10 cellular contexts compared by ENCODE assay signal in the genomic region with DNA sequence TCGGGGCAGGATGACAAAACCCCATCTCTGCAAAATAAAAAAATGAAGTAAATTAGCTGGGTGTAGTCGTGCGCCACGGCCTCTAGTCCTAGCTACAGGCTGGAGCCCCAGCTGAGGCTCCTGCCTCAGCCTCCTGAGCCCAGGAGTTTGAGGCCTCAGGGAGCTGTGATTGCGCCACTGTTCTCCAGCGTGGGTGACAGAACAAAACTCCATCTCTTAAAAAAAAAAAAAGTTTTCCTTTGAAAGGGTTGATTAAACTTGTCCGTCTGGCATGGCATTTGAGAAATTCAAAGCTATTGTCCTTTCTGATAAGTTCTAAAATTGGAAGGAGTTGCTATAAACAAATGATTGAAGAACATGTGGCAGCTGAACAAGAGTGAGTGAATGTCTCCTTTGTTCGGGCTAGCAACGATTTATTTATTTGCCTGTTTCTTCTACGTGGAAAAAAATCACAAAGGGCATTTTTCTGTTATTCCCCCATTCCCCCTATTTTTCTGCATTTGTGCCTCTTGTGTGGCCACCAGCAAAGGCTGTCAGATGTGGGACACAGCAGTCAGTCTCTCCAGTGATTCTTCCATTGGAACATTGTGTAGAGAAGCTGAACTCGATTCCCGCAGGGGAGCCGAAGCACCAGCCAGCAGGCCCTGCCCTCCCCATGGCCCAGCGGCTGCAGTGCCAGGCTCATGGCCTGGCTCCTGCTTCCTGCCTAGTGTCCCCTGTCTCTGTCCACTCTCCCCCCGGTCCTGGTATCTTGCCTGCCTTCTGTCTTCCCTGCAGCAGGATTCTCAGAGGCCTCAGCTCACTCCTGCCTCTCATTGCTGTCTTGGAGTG. TPM values are rescaled to one million over a fixed set of nuclear protein-coding genes. Genes with fewer than 3 reads are reported as not detected.
DNase-seq lines count a peak whose midpoint lies in the region; ATAC-seq, FAIRE-seq and TF ChIP-seq lines count a peak whose summit lies in the region.
"Had no signal": no experiment of that assay in that cellular context is flagged by ENCODE, and none has a peak within 500 bp of the region (broad histone marks: within the 10 kb centered on the region; RNA-seq: fewer than 3 reads in every experiment).

No MANE protein-coding gene starts in this region.

- H3K9me3 Mint-ChIP-seq in T-helper 1 cell treated with Interleukin-12 subunit alpha and Interleukin-12 subunit beta and Interleukin-4 antibody, amounts not matched to agents 30 μg/mL and 1 μg/mL, for 36 hours, result no peaks in the 10 kb centered on the region
- H3K9me3 Mint-ChIP-seq in stimulated activated naive CD8-positive, alpha-beta T cell treated with anti-CD3 and anti-CD28 coated beads, Interleukin-15, amount 100 ng/mL, for 72 hours, result no peaks in the 10 kb centered on the region

- no peak overlapping the region for H3K4me3 ChIP-seq in kidney (ENCODE audit: low read length in 2 of 2)

- no peak for TF ChIP-seq CTCF in kidney (IDR thresholded peaks at IDR 0.05; ENCODE audit: borderline replicate concordance, extremely low read depth, insufficient read depth)

- FAIRE-seq in kidney (lab: Jason Lieb, UNC) (no peak), GM12891 (lab: Jason Lieb, UNC) (no peak)
- FAIRE-seq: astrocyte had no signal

- DNase-seq in cerebellar nuclear complex (lab: John Stamatoyannopoulos, UW), result peak; percentile 41 to 51
- peak; percentile 32 for DNase-seq in kidney
- no peak for DNase-seq in stimulated activated naive CD8-positive, alpha-beta T cell treated with anti-CD3 and anti-CD28 coated beads, Interleukin-15, amount 100 ng/mL, for 72 hours
- DNase-seq in NCI-H187 treated with DMSO at 0.1 percent for 48 hours (lab: John Stamatoyannopoulos, UW), result no peak
- DNase-seq in NCI-H526 (lab: John Stamatoyannopoulos, UW), result no peak
- DNase-seq in GM12891 (ENCODE audit: insufficient read length, low spot score), result no peak
- DNase-seq: stimulated activated CD4-positive, alpha-beta T cell treated with anti-CD3 and anti-CD28 coated beads, Interleukin-12 subunit alpha, Interleukin-12 subunit beta, amount 100 ng/mL, for 4 hours had no signal

- H3K4me1 Mint-ChIP-seq in T-helper 1 cell treated with Interleukin-12 subunit alpha and Interleukin-12 subunit beta and Interleukin-4 antibody, amounts not matched to agents 30 μg/mL and 1 μg/mL, for 36 hours (ENCODE audit: low read depth), result peaks cover 90% of the 10 kb centered on the region
- H3K4me1 Mint-ChIP-seq in stimulated activated naive CD8-positive, alpha-beta T cell treated with anti-CD3 and anti-CD28 coated beads, Interleukin-15, amount 100 ng/mL, for 72 hours, result peaks cover 99% of the 10 kb centered on the region

- H3K27me3 Mint-ChIP-seq in T-helper 1 cell treated with Interleukin-12 subunit alpha and Interleukin-12 subunit beta and Interleukin-4 antibody, amounts not matched to agents 30 μg/mL and 1 μg/mL, for 36 hours (ENCODE audit: low read depth), result no peaks in the 10 kb centered on the region
- no peaks in the 10 kb centered on the region for H3K27me3 Mint-ChIP-seq in stimulated activated naive CD8-positive, alpha-beta T cell treated with anti-CD3 and anti-CD28 coated beads, Interleukin-15, amount 100 ng/mL, for 72 hours

- intact Hi-C loops in kidney (cut with DNase I), result no loop called here

- no peak for TF ChIP-seq POLR2A in GM12891 (IDR thresholded peaks at IDR 0.05; ENCODE audit: low read depth, low read length)

- peaks cover 81% of the 10 kb centered on the region for H3K36me3 Mint-ChIP-seq in T-helper 1 cell treated with Interleukin-12 subunit alpha and Interleukin-12 subunit beta and Interleukin-4 antibody, amounts not matched to agents 30 μg/mL and 1 μg/mL, for 36 hours (ENCODE audit: low read depth)

- H3K36me3 ChIP-seq in kidney (ENCODE audit: control insufficient read depth in 1 of 2, insufficient read depth in 2 of 2, low read length in 2 of 2), result peaks cover 5 to 32% of the 10 kb centered on the region in 2 donors

- no peak overlapping the region for H3K9ac ChIP-seq in kidney (ENCODE audit: low read length in 2 of 2)

- H3K27ac ChIP-seq in kidney (ENCODE audit: low read depth in 2 of 2, low read length in 2 of 2), result peak overlapping the region in 1 of 2 donors; percentile 23

- H3K27ac Mint-ChIP-seq in T-helper 1 cell treated with Interleukin-12 subunit alpha and Interleukin-12 subunit beta and Interleukin-4 antibody, amounts not matched to agents 30 μg/mL and 1 μg/mL, for 36 hours, result peak overlapping the region; percentile 99
- peak overlapping the region; percentile 97 for H3K27ac Mint-ChIP-seq in stimulated activated naive CD8-positive, alpha-beta T cell treated with anti-CD3 and anti-CD28 coated beads, Interleukin-15, amount 100 ng/mL, for 72 hours

- H3K4me1 ChIP-seq in kidney (ENCODE audit: control insufficient read depth in 1 of 2, insufficient read depth in 1 of 2, low read depth in 1 of 2, low read length in 2 of 2), result peaks cover 36 to 67% of the 10 kb centered on the region in 2 donors

- H3K4me3 Mint-ChIP-seq in T-helper 1 cell treated with Interleukin-12 subunit alpha and Interleukin-12 subunit beta and Interleukin-4 antibody, amounts not matched to agents 30 μg/mL and 1 μg/mL, for 36 hours, result peak overlapping the region; percentile 80
- peak overlapping the region; percentile 77 to 87 for H3K4me3 Mint-ChIP-seq in stimulated activated naive CD8-positive, alpha-beta T cell treated with anti-CD3 and anti-CD28 coated beads, Interleukin-15, amount 100 ng/mL, for 72 hours

- no peaks in the 10 kb centered on the region for H3K9me3 ChIP-seq in kidney (ENCODE audit: control insufficient read depth in 1 of 2, low read length in 2 of 2)

- no peak for ATAC-seq in stimulated activated naive CD8-positive, alpha-beta T cell treated with anti-CD3 and anti-CD28 coated beads, Interleukin-15, amount 100 ng/mL, for 72 hours
- ATAC-seq in GM21737 (IDR thresholded peaks at IDR 0.05; ENCODE audit: unreplicated experiment), result no peak

TF ChIP-seq in GM12891, 5 proteins besides CTCF, POLR2A, EP300 and RAD21:
- TF ChIP-seq POLR2AphosphoS5 (IDR thresholded peaks at IDR 0.05; ENCODE audit: low read depth, low read length) (no peak), SPI1 (IDR thresholded peaks at IDR 0.05; ENCODE audit: low read depth, low read length) (no peak), TAF1 (IDR thresholded peaks at IDR 0.05; ENCODE audit: low read depth, low read length) (no peak), PAX5 (IDR thresholded peaks at IDR 0.05; ENCODE audit: insufficient read depth, low read length, severe bottlenecking) (no peak), POU2F2 (IDR thresholded peaks at IDR 0.05; ENCODE audit: low read depth, low read length) (no peak)

RNA-seq across cellular contexts. Expression of gene PWP2, which starts 21.5 kb away (rescaled TPM):
- total RNA-seq in kidney, result 8.1 TPM
- 0.84 TPM for polyA plus RNA-seq in kidney (ENCODE audit: insufficient read depth, low read depth, low replicate concordance)
- polyA plus RNA-seq in GM12891 (2012; ENCODE audit: low read depth, missing spikeins), result 3.5 TPM

RNA-seq across cellular contexts. Expression of gene GATD3, which starts 47.8 kb away (rescaled TPM):
- total RNA-seq in kidney, result 15.8 TPM
- 18.3 TPM for polyA plus RNA-seq in kidney (ENCODE audit: insufficient read depth, low read depth, low replicate concordance)
- polyA plus RNA-seq in GM12891 (2012; ENCODE audit: low read depth, missing spikeins), result 20.6 TPM

Comparison
In these comparisons a context has a peak if more than half of its experiments do, and no peak if none do; other contexts are left out.
1. DNase-seq: peak in cerebellar nuclear complex (2 of 2) and kidney (single experiment); none in stimulated activated naive CD8-positive, alpha-beta T cell treated with anti-CD3 and anti-CD28 coated beads, Interleukin-15, amount 100 ng/mL, for 72 hours (0 of 2), NCI-H187 treated with DMSO at 0.1 percent for 48 hours (single experiment), NCI-H526 (0 of 2) and GM12891 (single experiment).